ENCODE assay signal across 1 cellular context in the genomic region with DNA sequence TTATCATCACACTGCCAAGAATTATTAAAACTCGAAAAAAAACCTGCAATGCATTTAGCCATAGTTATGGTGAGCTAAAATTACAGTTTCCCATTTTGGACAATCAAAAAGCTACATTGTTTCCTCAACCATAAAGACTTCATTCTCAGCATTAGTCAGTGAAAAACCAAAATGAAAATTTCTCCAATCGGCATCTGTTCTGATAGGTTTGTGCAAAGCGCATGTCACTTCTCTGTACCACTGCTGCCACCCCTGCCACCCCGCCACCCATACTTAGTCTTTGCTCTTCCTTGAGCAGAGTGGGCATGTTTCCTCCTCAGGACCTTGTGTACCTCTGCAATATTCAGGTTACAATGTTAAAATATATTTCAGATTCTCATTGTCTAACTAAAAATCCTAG.
TF ChIP-seq lines count a peak whose summit lies in the region.

No MANE protein-coding gene starts in this region.

TF ChIP-seq in GM23338, 12 proteins besides CTCF, POLR2A, EP300 and RAD21 (continued from another document):
- TF ChIP-seq, protein P1, sequence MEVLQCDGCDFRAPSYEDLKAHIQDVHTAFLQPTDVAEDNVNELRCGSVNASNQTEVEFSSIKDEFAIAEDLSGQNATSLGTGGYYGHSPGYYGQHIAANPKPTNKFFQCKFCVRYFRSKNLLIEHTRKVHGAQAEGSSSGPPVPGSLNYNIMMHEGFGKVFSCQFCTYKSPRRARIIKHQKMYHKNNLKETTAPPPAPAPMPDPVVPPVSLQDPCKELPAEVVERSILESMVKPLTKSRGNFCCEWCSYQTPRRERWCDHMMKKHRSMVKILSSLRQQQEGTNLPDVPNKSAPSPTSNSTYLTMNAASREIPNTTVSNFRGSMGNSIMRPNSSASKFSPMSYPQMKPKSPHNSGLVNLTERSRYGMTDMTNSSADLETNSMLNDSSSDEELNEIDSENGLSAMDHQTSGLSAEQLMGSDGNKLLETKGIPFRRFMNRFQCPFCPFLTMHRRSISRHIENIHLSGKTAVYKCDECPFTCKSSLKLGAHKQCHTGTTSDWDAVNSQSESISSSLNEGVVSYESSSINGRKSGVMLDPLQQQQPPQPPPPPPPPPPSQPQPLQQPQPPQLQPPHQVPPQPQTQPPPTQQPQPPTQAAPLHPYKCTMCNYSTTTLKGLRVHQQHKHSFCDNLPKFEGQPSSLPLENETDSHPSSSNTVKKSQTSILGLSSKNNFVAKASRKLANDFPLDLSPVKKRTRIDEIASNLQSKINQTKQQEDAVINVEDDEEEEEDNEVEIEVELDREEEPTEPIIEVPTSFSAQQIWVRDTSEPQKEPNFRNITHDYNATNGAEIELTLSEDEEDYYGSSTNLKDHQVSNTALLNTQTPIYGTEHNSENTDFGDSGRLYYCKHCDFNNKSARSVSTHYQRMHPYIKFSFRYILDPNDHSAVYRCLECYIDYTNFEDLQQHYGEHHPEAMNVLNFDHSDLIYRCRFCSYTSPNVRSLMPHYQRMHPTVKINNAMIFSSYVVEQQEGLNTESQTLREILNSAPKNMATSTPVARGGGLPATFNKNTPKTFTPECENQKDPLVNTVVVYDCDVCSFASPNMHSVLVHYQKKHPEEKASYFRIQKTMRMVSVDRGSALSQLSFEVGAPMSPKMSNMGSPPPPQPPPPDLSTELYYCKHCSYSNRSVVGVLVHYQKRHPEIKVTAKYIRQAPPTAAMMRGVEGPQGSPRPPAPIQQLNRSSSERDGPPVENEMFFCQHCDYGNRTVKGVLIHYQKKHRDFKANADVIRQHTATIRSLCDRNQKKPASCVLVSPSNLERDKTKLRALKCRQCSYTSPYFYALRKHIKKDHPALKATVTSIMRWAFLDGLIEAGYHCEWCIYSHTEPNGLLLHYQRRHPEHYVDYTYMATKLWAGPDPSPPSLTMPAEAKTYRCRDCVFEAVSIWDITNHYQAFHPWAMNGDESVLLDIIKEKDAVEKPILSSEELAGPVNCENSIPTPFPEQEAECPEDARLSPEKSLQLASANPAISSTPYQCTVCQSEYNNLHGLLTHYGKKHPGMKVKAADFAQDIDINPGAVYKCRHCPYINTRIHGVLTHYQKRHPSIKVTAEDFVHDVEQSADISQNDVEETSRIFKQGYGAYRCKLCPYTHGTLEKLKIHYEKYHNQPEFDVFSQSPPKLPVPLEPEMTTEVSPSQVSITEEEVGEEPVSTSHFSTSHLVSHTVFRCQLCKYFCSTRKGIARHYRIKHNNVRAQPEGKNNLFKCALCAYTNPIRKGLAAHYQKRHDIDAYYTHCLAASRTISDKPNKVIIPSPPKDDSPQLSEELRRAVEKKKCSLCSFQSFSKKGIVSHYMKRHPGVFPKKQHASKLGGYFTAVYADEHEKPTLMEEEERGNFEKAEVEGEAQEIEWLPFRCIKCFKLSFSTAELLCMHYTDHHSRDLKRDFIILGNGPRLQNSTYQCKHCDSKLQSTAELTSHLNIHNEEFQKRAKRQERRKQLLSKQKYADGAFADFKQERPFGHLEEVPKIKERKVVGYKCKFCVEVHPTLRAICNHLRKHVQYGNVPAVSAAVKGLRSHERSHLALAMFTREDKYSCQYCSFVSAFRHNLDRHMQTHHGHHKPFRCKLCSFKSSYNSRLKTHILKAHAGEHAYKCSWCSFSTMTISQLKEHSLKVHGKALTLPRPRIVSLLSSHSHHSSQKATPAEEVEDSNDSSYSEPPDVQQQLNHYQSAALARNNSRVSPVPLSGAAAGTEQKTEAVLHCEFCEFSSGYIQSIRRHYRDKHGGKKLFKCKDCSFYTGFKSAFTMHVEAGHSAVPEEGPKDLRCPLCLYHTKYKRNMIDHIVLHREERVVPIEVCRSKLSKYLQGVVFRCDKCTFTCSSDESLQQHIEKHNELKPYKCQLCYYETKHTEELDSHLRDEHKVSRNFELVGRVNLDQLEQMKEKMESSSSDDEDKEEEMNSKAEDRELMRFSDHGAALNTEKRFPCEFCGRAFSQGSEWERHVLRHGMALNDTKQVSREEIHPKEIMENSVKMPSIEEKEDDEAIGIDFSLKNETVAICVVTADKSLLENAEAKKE (CRISPR knock-in tag; IDR thresholded peaks at IDR 0.05): no peak
- TF ChIP-seq EZH2 (IDR thresholded peaks at IDR 0.05; ENCODE audit: low read depth, unreplicated experiment) (no peak), ZNF114 (CRISPR knock-in tag; IDR thresholded peaks at IDR 0.05) (no peak), NANOG (IDR thresholded peaks at IDR 0.05; ENCODE audit: borderline replicate concordance) (no peak), POLR2AphosphoS5 (IDR thresholded peaks at IDR 0.05; ENCODE audit: low read depth) (no peak), STAT1 (IDR thresholded peaks at IDR 0.05; ENCODE audit: unreplicated experiment) (no peak), EZH2phosphoT487 (IDR thresholded peaks at IDR 0.05; ENCODE audit: unreplicated experiment) (no peak)
